In the genomic region with DNA sequence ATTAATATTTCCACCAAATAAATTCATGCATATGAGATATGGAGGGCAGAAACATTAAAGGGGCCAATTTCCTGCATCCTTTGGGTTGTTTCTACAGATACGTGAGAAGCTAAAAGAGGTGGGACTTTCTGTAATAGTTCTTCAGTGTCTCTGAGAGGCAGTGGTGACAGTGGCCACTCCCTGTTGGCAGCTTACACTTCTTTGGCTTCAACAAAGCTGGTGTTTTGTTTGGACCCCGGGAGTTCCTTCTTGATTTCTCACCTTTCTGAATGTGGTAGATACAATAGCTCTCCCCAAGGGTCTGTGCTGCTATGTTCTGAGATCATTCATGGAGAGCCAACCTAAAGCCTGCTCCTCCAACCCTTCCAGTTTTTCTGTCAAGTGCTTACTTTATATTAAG, we compare ENCODE assay signal across 21 cellular contexts.
"Had no signal": no experiment of that assay in that cellular context is flagged by ENCODE, and none has a peak within 500 bp of the region (broad histone marks: within the 10 kb centered on the region; RNA-seq: fewer than 3 reads in every experiment).

No MANE protein-coding gene starts in this region.

- DNase-seq: colonic mucosa; effector memory CD4-positive, alpha-beta T cell; gastrocnemius medialis; head of caudate nucleus; left ventricle myocardium superior; lower lobe of right lung; psoas muscle; right cardiac atrium; sigmoid colon; stimulated activated CD4-positive, alpha-beta T cell treated with anti-CD3 and anti-CD28 coated beads, Interleukin-2, amount 100 ng/mL, for 24 hours; stimulated activated CD4-positive, alpha-beta T cell treated with anti-CD3 and anti-CD28 coated beads, Interleukin-4, amount 100 ng/mL, for 24 hours; stimulated activated naive CD4-positive, alpha-beta T cell treated with Interleukin-2 at 50 U/mL for 16 hours; stomach; thyroid gland; trophoblast cell had no signal

- H2AFZ ChIP-seq: neural progenitor cell had no signal

- H3K4me1 ChIP-seq: colonic mucosa, lower lobe of right lung, thyroid gland had no signal

- H3K4me3 ChIP-seq: colonic mucosa, gastrocnemius medialis, lower lobe of right lung, neural progenitor cell, psoas muscle, sigmoid colon, stomach, thyroid gland had no signal

- H3K27me3 ChIP-seq: colonic mucosa, gastrocnemius medialis, sigmoid colon, stomach, thyroid gland had no signal

- H3K36me3 Mint-ChIP-seq: stimulated activated effector memory CD8-positive, alpha-beta T cell treated with anti-CD3 and anti-CD28 coated beads, Interleukin-12 subunit alpha, Interleukin-12 subunit beta, amount 100 ng/mL, for 72 hours had no signal

- H3K36me3 ChIP-seq: colonic mucosa, gastrocnemius medialis, lower lobe of right lung, neural progenitor cell, sigmoid colon, stomach, thyroid gland had no signal

- H3K27ac ChIP-seq: colonic mucosa, gastrocnemius medialis, lower lobe of right lung, neural progenitor cell, psoas muscle, sigmoid colon, stomach, thyroid gland had no signal

- H3K4me2 ChIP-seq: neural progenitor cell had no signal

- H3K27ac Mint-ChIP-seq: dendritic cell treated with granulocyte-macrophage colony-stimulating factor and Interleukin-4, amounts not matched to agents 40 ng/mL and 50 ng/mL, for 4 days; nephron; neural progenitor cell; stimulated activated effector memory CD8-positive, alpha-beta T cell treated with anti-CD3 and anti-CD28 coated beads, Interleukin-12 subunit alpha, Interleukin-12 subunit beta, amount 100 ng/mL, for 72 hours had no signal

- FAIRE-seq: keratinocyte had no signal

- ATAC-seq: gastrocnemius medialis; left ventricle myocardium superior; lower lobe of right lung; psoas muscle; stimulated activated effector memory CD8-positive, alpha-beta T cell treated with anti-CD3 and anti-CD28 coated beads, Interleukin-12 subunit alpha, Interleukin-12 subunit beta, amount 100 ng/mL, for 72 hours had no signal

- H3K9me3 Mint-ChIP-seq: central memory CD8-positive, alpha-beta T cell; dendritic cell treated with granulocyte-macrophage colony-stimulating factor and Interleukin-4, amounts not matched to agents 40 ng/mL and 50 ng/mL, for 4 days; nephron; neural progenitor cell; stimulated activated effector memory CD8-positive, alpha-beta T cell treated with anti-CD3 and anti-CD28 coated beads, Interleukin-12 subunit alpha, Interleukin-12 subunit beta, amount 100 ng/mL, for 72 hours had no signal

- H3K27me3 Mint-ChIP-seq: central memory CD8-positive, alpha-beta T cell; dendritic cell treated with granulocyte-macrophage colony-stimulating factor and Interleukin-4, amounts not matched to agents 40 ng/mL and 50 ng/mL, for 4 days had no signal

- H3K4me1 Mint-ChIP-seq: nephron had no signal

- H3K4me3 Mint-ChIP-seq: central memory CD8-positive, alpha-beta T cell; dendritic cell treated with granulocyte-macrophage colony-stimulating factor and Interleukin-4, amounts not matched to agents 40 ng/mL and 50 ng/mL, for 4 days; nephron; neural progenitor cell; stimulated activated effector memory CD8-positive, alpha-beta T cell treated with anti-CD3 and anti-CD28 coated beads, Interleukin-12 subunit alpha, Interleukin-12 subunit beta, amount 100 ng/mL, for 72 hours had no signal

- H3K9me3 ChIP-seq: colonic mucosa, gastrocnemius medialis, lower lobe of right lung, psoas muscle, sigmoid colon, stomach, thyroid gland had no signal
